In genomic region chr19:45404557-45405434, GRCh38 we compare ENCODE assay signal across 7 cellular contexts. TPM values are rescaled to one million over a fixed set of nuclear protein-coding genes. Genes with fewer than 3 reads are reported as not detected.
DNase-seq lines count a peak whose midpoint lies in the region; ATAC-seq and TF ChIP-seq lines count a peak whose summit lies in the region.

Gene PPP1R13L (minus strand): TSS chr19:45405069. CDS start chr19:45398318, 6,751 bp downstream.

- peaks cover 16% of the 10 kb centered on the region for H3K36me3 ChIP-seq in SJSA1

- H3K9me3 ChIP-seq in SJSA1 (replicated peaks) = no peaks in the 10 kb centered on the region

- peaks cover 20% of the 10 kb centered on the region for H3K4me1 ChIP-seq in SJSA1 (replicated peaks)

- no peak for ATAC-seq in HG02981 (IDR thresholded peaks at IDR 0.05; ENCODE audit: unreplicated experiment)

- no peak for TF ChIP-seq CTCF in GM13976 (IDR thresholded peaks at IDR 0.05; ENCODE audit: borderline replicate concordance, control extremely low read depth, extremely low read depth, insufficient read depth, missing control alignments)
- TF ChIP-seq CTCF in astrocyte of the spinal cord (IDR thresholded peaks at IDR 0.05; ENCODE audit: low read depth, low read length) = no peak

- peak within 1 kb of the TSS; percentile 63 for H3K4me3 ChIP-seq in SJSA1
- H3K4me3 ChIP-seq in astrocyte of the spinal cord (ENCODE audit: low read depth, low read length) = peak within 1 kb of the TSS; percentile 86
- peak within 1 kb of the TSS; percentile 96 for H3K4me3 ChIP-seq in iPS-11a (ENCODE audit: low read depth, low read length)
- peak within 1 kb of the TSS; percentile 97 for H3K4me3 ChIP-seq in skeletal muscle cell (ENCODE audit: low read depth, low read length)

- peak within 1 kb of the TSS; percentile 99 for H3K27ac ChIP-seq in SJSA1

- in situ Hi-C loops in GM13976 (cut with MboI; ENCODE audit: low sequenced_read_pairs, unreplicated experiment) = no loop called here
- in situ Hi-C loops in astrocyte of the spinal cord (cut with HindIII; ENCODE audit: low sequenced_read_pairs) = no loop called here

- DNase-seq in GM13976 (ENCODE audit: low spot score) = peak; percentile 89
- peak; percentile 94 for DNase-seq in HuH-7 (ENCODE audit: low spot score)
- no peak for DNase-seq in SJSA1 (ENCODE audit: low read depth in 1 of 2, low spot score in 2 of 2)
- peak; percentile 87 for DNase-seq in astrocyte of the spinal cord (ENCODE audit: low read depth, low spot score)
- DNase-seq in skeletal muscle cell (ENCODE audit: low read depth) = no peak

- H3K27me3 ChIP-seq in SJSA1 (replicated peaks) = no peaks in the 10 kb centered on the region

RNA-seq across cellular contexts. Expression of gene PPP1R13L, which starts in this region (rescaled TPM):
- total RNA-seq in SJSA1 (2014; rRNA removed; shearing (Covaris generic)) = 5.1 and 5.6 TPM in 2 replicates

Comparison
In these comparisons a context has a peak if more than half of its experiments do, and no peak if none do; other contexts are left out.
1. DNase-seq: peak in GM13976 (single experiment), HuH-7 (single experiment) and astrocyte of the spinal cord (single experiment); none in SJSA1 (0 of 2) and skeletal muscle cell (single experiment).
2. Peak in every context shown above with its lines, with median percentiles within 50 percentile points of each other: H3K4me3 ChIP-seq.